Comparison of ENCODE assay signal across 25 cellular contexts in the genomic region with DNA sequence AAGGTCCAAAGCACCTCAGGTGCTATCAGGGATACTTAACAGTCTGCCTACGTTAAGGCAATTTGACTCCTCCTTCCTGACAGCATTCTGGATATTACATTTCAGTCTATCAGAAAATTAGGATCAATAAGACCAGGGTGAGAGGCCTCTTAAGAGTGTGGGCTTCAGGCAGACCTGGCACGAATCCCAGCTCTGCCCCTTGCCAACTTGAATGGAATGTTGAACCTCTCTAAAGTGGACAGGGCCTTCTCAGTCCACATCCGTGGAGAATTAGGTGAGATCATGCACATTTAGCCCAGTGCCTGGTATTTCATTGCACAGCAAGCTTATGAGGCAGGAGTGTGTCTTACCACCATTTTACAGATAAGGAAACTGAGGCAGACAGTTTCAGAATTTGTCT. TPM values are rescaled to one million over a fixed set of nuclear protein-coding genes. Genes with fewer than 3 reads are reported as not detected.
"Had no signal": no experiment of that assay in that cellular context is flagged by ENCODE, and none has a peak within 500 bp of the region (broad histone marks: within the 10 kb centered on the region; RNA-seq: fewer than 3 reads in every experiment).

No MANE protein-coding gene starts in this region.

- H3K4me1 ChIP-seq: colonic mucosa, esophagus squamous epithelium, gastrocnemius medialis, heart right ventricle, left lung, lower lobe of right lung had no signal

- H3K27ac ChIP-seq: colonic mucosa, epithelial cell of prostate, esophagus squamous epithelium, gastrocnemius medialis, heart right ventricle, left lung, lower lobe of right lung had no signal

- DNase-seq: colonic mucosa; cortex of kidney; effector CD8-positive, alpha-beta T cell; effector memory CD8-positive, alpha-beta T cell; endodermal cell; erythroblast; esophagus squamous epithelium; foreskin fibroblast; foreskin melanocyte; gastrocnemius medialis; glutamatergic neuron; heart right ventricle; hippocampal formation; left cardiac atrium; left lung; left ventricle myocardium superior; lower lobe of right lung; mesendoderm; midbrain had no signal

- H3K27me3 ChIP-seq: colonic mucosa, esophagus squamous epithelium, gastrocnemius medialis, heart right ventricle, left lung had no signal

- H3K4me1 Mint-ChIP-seq: endodermal cell had no signal

- H3K4me3 Mint-ChIP-seq: dendritic cell treated with granulocyte-macrophage colony-stimulating factor and Interleukin-4, amounts not matched to agents 40 ng/mL and 50 ng/mL, for 4 days; effector memory CD8-positive, alpha-beta T cell; endodermal cell had no signal

- H3K9me3 ChIP-seq: colonic mucosa, esophagus squamous epithelium, gastrocnemius medialis, heart right ventricle, left lung, lower lobe of right lung had no signal

- FAIRE-seq: endometrium, islet of Langerhans, keratinocyte had no signal

- ATAC-seq: effector memory CD8-positive, alpha-beta T cell; esophagus mucosa; gastrocnemius medialis; left cardiac atrium; left lung; left ventricle myocardium superior; lower lobe of right lung had no signal

- H3K9me3 Mint-ChIP-seq: dendritic cell treated with granulocyte-macrophage colony-stimulating factor and Interleukin-4, amounts not matched to agents 40 ng/mL and 50 ng/mL, for 4 days; effector memory CD8-positive, alpha-beta T cell; endodermal cell had no signal

- H3K4me3 ChIP-seq: colonic mucosa, esophagus squamous epithelium, gastrocnemius medialis, heart right ventricle, left lung, lower lobe of right lung had no signal

- H3K27ac Mint-ChIP-seq: dendritic cell treated with granulocyte-macrophage colony-stimulating factor and Interleukin-4, amounts not matched to agents 40 ng/mL and 50 ng/mL, for 4 days; effector memory CD8-positive, alpha-beta T cell; endodermal cell had no signal

RNA-seq across cellular contexts. Expression of gene DPF3, which starts 58.3 kb away (rescaled TPM):
- total RNA-seq: endodermal cell had no signal
